In genomic region chrX:40105791-40106676, GRCh38 we compare ENCODE assay signal across 8 cellular contexts. TPM values are rescaled to one million over a fixed set of nuclear protein-coding genes. Genes with fewer than 3 reads are reported as not detected.
A peak's percentile ranks its signal among the peaks of the same experiment; 100 is the strongest.
DNase-seq lines count a peak whose midpoint lies in the region; ATAC-seq lines count a peak whose summit lies in the region.

No MANE protein-coding gene starts in this region.

- H3K36me3 Mint-ChIP-seq in activated CD4-positive, alpha-beta T cell treated with anti-CD3 and anti-CD28 coated beads for 36 hours (ENCODE audit: low read depth): no peaks in the 10 kb centered on the region
- no peaks in the 10 kb centered on the region for H3K36me3 Mint-ChIP-seq in dendritic cell treated with granulocyte-macrophage colony-stimulating factor and Interleukin-4, amounts not matched to agents 40 ng/mL and 50 ng/mL, for 4 days (ENCODE audit: low read depth)

- H3K27me3 Mint-ChIP-seq in activated CD4-positive, alpha-beta T cell treated with anti-CD3 and anti-CD28 coated beads for 36 hours: peaks cover 1% of the 10 kb centered on the region
- no peaks in the 10 kb centered on the region for H3K27me3 Mint-ChIP-seq in dendritic cell treated with granulocyte-macrophage colony-stimulating factor and Interleukin-4, amounts not matched to agents 40 ng/mL and 50 ng/mL, for 4 days

- DNase-seq in NCI-H2107 (lab: John Stamatoyannopoulos, UW): peak; percentile 84
- no peak for DNase-seq in NCI-H2107 treated with DMSO at 0.1 percent for 48 hours (lab: John Stamatoyannopoulos, UW; ENCODE audit: unreplicated experiment)
- DNase-seq in NCI-H2029 (lab: John Stamatoyannopoulos, UW): peak; percentile 72
- DNase-seq in activated CD4-positive, alpha-beta T cell treated with anti-CD3 and anti-CD28 coated beads for 36 hours: peak; percentile 85
- peak; percentile 51 to 65 for DNase-seq in lung microvascular endothelial cell (ENCODE audit: low read depth in 2 of 2)
- DNase-seq in stimulated activated CD8-positive, alpha-beta memory T cell treated with anti-CD3 and anti-CD28 coated beads, Interleukin-7, amount 100 ng/mL, for 48 hours (ENCODE audit: extremely low read depth in 1 of 2, low read depth in 1 of 2): peak; percentile 49

- intact Hi-C loops in activated CD4-positive, alpha-beta T cell treated with anti-CD3 and anti-CD28 coated beads for 36 hours (cut with DNase I, micrococcal nuclease): loop anchor here (1.0 to 10.0 kb wide), 7 partner anchors 8 to 1299 kb away; partner anchors contain the start of genes DDX3X (in 1 of the 2), MED14 (in 1 of the 2) and USP9X (in 1 of the 2)
- intact Hi-C loops in dendritic cell treated with granulocyte-macrophage colony-stimulating factor and Interleukin-4, amounts not matched to agents 40 ng/mL and 50 ng/mL, for 4 days (cut with micrococcal nuclease): loop anchor here (2.0 to 5.0 kb wide), 2 partner anchors 46 to 161 kb away; no protein-coding TSS in a partner anchor

- CTCF ChIA-PET in activated CD4-positive, alpha-beta T cell treated with anti-CD3 and anti-CD28 coated beads for 36 hours (lab: Charles Lee): interaction anchor here (0.6 to 0.7 kb wide), 2 partner anchors 122 to 720 kb away, joined by 3 read pairs; no protein-coding TSS in a partner anchor

- no peaks in the 10 kb centered on the region for H3K9me3 Mint-ChIP-seq in activated CD4-positive, alpha-beta T cell treated with anti-CD3 and anti-CD28 coated beads for 36 hours (ENCODE audit: low read depth)
- H3K9me3 Mint-ChIP-seq in dendritic cell treated with granulocyte-macrophage colony-stimulating factor and Interleukin-4, amounts not matched to agents 40 ng/mL and 50 ng/mL, for 4 days: no peaks in the 10 kb centered on the region

- H3K27ac Mint-ChIP-seq in activated CD4-positive, alpha-beta T cell treated with anti-CD3 and anti-CD28 coated beads for 36 hours: peak overlapping the region; percentile 42
- peak overlapping the region; percentile 88 for H3K27ac Mint-ChIP-seq in dendritic cell treated with granulocyte-macrophage colony-stimulating factor and Interleukin-4, amounts not matched to agents 40 ng/mL and 50 ng/mL, for 4 days

- peak; percentile 35 for ATAC-seq in activated CD4-positive, alpha-beta T cell treated with anti-CD3 and anti-CD28 coated beads for 36 hours
- no peak for ATAC-seq in GM21423 (IDR thresholded peaks at IDR 0.05; ENCODE audit: unreplicated experiment)

- peaks cover 9% of the 10 kb centered on the region for H3K4me1 Mint-ChIP-seq in activated CD4-positive, alpha-beta T cell treated with anti-CD3 and anti-CD28 coated beads for 36 hours
- H3K4me1 Mint-ChIP-seq in dendritic cell treated with granulocyte-macrophage colony-stimulating factor and Interleukin-4, amounts not matched to agents 40 ng/mL and 50 ng/mL, for 4 days (ENCODE audit: low read depth): peaks cover 28% of the 10 kb centered on the region

- peak overlapping the region; percentile 72 for H3K4me3 Mint-ChIP-seq in activated CD4-positive, alpha-beta T cell treated with anti-CD3 and anti-CD28 coated beads for 36 hours
- H3K4me3 Mint-ChIP-seq in dendritic cell treated with granulocyte-macrophage colony-stimulating factor and Interleukin-4, amounts not matched to agents 40 ng/mL and 50 ng/mL, for 4 days: peak overlapping the region; percentile 82

- POLR2A ChIA-PET in activated CD4-positive, alpha-beta T cell treated with anti-CD3 and anti-CD28 coated beads for 36 hours (lab: Charles Lee): no interaction called here

RNA-seq across cellular contexts. Expression of gene BCOR, which starts 8.3 kb away (rescaled TPM):
- total RNA-seq in activated CD4-positive, alpha-beta T cell treated with anti-CD3 and anti-CD28 coated beads for 36 hours: 10 to 100 TPM; 34.7 to 51.1 TPM
- total RNA-seq in lung microvascular endothelial cell: 8.1 and 16.1 TPM in 2 replicates
